25 cellular contexts compared by ENCODE assay signal in the genomic region with DNA sequence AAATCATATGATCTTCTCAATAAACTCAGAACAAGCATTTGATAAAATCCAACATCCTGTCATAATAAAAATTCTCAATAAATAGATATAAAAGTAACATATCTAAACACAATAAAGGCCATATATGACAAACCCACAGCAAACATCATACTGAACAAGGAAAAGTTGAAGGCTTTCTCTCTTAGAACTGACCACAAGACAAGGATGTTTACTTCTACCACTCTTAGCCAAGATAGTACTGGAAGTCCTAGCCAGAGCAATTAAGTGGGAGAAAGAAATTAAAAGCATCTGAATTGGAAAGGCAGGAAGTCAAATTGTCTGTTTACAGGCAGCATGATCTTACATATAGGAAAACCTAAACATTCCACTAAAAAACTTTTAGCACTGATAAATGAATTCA.
"Had no signal": no experiment of that assay in that cellular context is flagged by ENCODE, and none has a peak within 500 bp of the region (broad histone marks: within the 10 kb centered on the region; RNA-seq: fewer than 3 reads in every experiment).

No MANE protein-coding gene starts in this region.

- H3K27ac ChIP-seq: neural progenitor cell, ovary, parathyroid adenoma, psoas muscle, right lobe of liver, sigmoid colon, stomach, thoracic aorta, thyroid gland, tibial nerve, upper lobe of left lung, vagina had no signal

- H3K27me3 ChIP-seq: neural progenitor cell, ovary, right lobe of liver, sigmoid colon, stomach, thyroid gland, tibial nerve, upper lobe of left lung, vagina had no signal

- DNase-seq: natural killer cell; occipital lobe; ovary; posterior cingulate gyrus; psoas muscle; right cardiac atrium; right lobe of liver; sigmoid colon; small intestine; stimulated activated CD4-positive, alpha-beta T cell treated with anti-CD3 and anti-CD28 coated beads, Interleukin-15, amount 100 ng/mL, for 24 hours; stimulated activated CD4-positive, alpha-beta T cell treated with anti-CD3 and anti-CD28 coated beads, Interleukin-2, amount 100 ng/mL, for 24 hours; stimulated activated CD4-positive, alpha-beta T cell treated with anti-CD3 and anti-CD28 coated beads, Interleukin-2, amount 100 ng/mL, for 48 hours; stimulated activated CD4-positive, alpha-beta T cell treated with anti-CD3 and anti-CD28 coated beads, Interleukin-4, amount 100 ng/mL, for 24 hours; stimulated activated naive B cell treated with anti-CD40 and anti-IgM and Interleukin-4, amounts not matched to agents 10 μg/mL and 1 μg/mL and 100 μg/mL, for 72 hours; stimulated activated naive CD4-positive, alpha-beta T cell treated with Interleukin-2 at 50 U/mL for 16 hours; stomach; thyroid gland; trophoblast cell; upper lobe of left lung had no signal

- H3K4me1 ChIP-seq: neural progenitor cell, parathyroid adenoma, psoas muscle, right lobe of liver, sigmoid colon, stomach, thyroid gland, tibial nerve, upper lobe of left lung, vagina had no signal

- H3K4me3 ChIP-seq: neural progenitor cell, ovary, psoas muscle, right lobe of liver, sigmoid colon, stomach, thoracic aorta, thyroid gland, tibial nerve, upper lobe of left lung, vagina had no signal

- H3K9me3 ChIP-seq: ovary, right lobe of liver, sigmoid colon, thoracic aorta, thyroid gland, upper lobe of left lung, vagina had no signal

- ATAC-seq: natural killer cell; psoas muscle; right cardiac atrium; right lobe of liver; stimulated activated effector memory CD8-positive, alpha-beta T cell treated with anti-CD3 and anti-CD28 coated beads, Interleukin-12 subunit alpha, Interleukin-12 subunit beta, amount 100 ng/mL, for 72 hours; stimulated activated naive B cell treated with anti-CD40 and anti-IgM and Interleukin-4, amounts not matched to agents 10 μg/mL and 1 μg/mL and 100 μg/mL, for 72 hours had no signal

- H2AFZ ChIP-seq: neural progenitor cell, parathyroid adenoma had no signal

- H3K4me2 ChIP-seq: neural progenitor cell had no signal

- H3K79me2 ChIP-seq: parathyroid adenoma had no signal

- H3K36me3 ChIP-seq: neural progenitor cell, ovary, right lobe of liver, sigmoid colon, stomach, thoracic aorta, thyroid gland, tibial nerve, upper lobe of left lung, vagina had no signal

- H3K9ac ChIP-seq: neural progenitor cell, parathyroid adenoma had no signal
